ENCODE assay signal across 8 cellular contexts in genomic region chr3:81816473-81817260, GRCh38. TPM values are rescaled to one million over a fixed set of nuclear protein-coding genes. Genes with fewer than 3 reads are reported as not detected.
DNase-seq lines count a peak whose midpoint lies in the region; ATAC-seq and TF ChIP-seq lines count a peak whose summit lies in the region.

No MANE protein-coding gene starts in this region.

- intact Hi-C loops in mucosa of descending colon (cut with DNase I, micrococcal nuclease), result no loop called here

- H3K9me2 ChIP-seq in hepatocyte (replicated peaks; ENCODE audit: insufficient read depth), result no peaks in the 10 kb centered on the region

- ATAC-seq in GM21381 (IDR thresholded peaks at IDR 0.05; ENCODE audit: unreplicated experiment), result peak; percentile 99
- ATAC-seq in HG03521 (IDR thresholded peaks at IDR 0.05; ENCODE audit: unreplicated experiment), result peak; percentile 98
- ATAC-seq in esophagus mucosa, result no peak
- no peak for ATAC-seq in mucosa of descending colon

- H3K9me3 ChIP-seq in hepatocyte (ENCODE audit: low read depth) (no peaks in the 10 kb centered on the region), mucosa of descending colon (no peaks in the 10 kb centered on the region)

- H3K79me2 ChIP-seq in hepatocyte, result no peaks in the 10 kb centered on the region

- peak overlapping the region; percentile 7; the same call in 1 of the 2 replicates for H3K4me3 ChIP-seq in GM08714 (ENCODE audit: low read length)
- no peak overlapping the region for H3K4me3 ChIP-seq in hepatocyte
- H3K4me3 ChIP-seq in mucosa of descending colon, result no peak overlapping the region

- no peaks in the 10 kb centered on the region for H3K4me1 ChIP-seq in hepatocyte (ENCODE audit: insufficient read depth)
- H3K4me1 ChIP-seq in mucosa of descending colon (ENCODE audit: low read depth), result no peaks in the 10 kb centered on the region

- DNase-seq in hepatocyte (ENCODE audit: low spot score), result peak; percentile 14
- no peak for DNase-seq in OCI-M1 (lab: John Stamatoyannopoulos, UW)
- no peak for DNase-seq in NCI-H774 (lab: John Stamatoyannopoulos, UW)
- no peak for DNase-seq in mucosa of descending colon

- H4K20me1 ChIP-seq in hepatocyte (ENCODE audit: insufficient read depth, poor library complexity, severe bottlenecking), result no peaks in the 10 kb centered on the region

- TF ChIP-seq CTCF in hepatocyte (IDR thresholded peaks at IDR 0.05; ENCODE audit: poor library complexity) (no peak), mucosa of descending colon (IDR thresholded peaks at IDR 0.05) (no peak)

- H2AFZ ChIP-seq in hepatocyte, result no peak overlapping the region

- no peaks in the 10 kb centered on the region for H3K27me3 ChIP-seq in hepatocyte

- 36% methylated on average over 8 of the region's 8 CpGs for WGBS in hepatocyte (ENCODE audit: low lambda C conversion rate, missing lambda C conversion rate)

- no peaks in the 10 kb centered on the region for H3K36me3 ChIP-seq in hepatocyte (replicated peaks; ENCODE audit: insufficient read depth, low read depth)
- no peaks in the 10 kb centered on the region for H3K36me3 ChIP-seq in mucosa of descending colon (ENCODE audit: low read depth)

- no peak overlapping the region for H3K27ac ChIP-seq in hepatocyte

- peak overlapping the region; percentile 53 for H3K4me2 ChIP-seq in hepatocyte

RNA-seq across cellular contexts. Expression of gene GBE1, which starts 55.2 kb away (rescaled TPM):
- total RNA-seq in hepatocyte (23.9 and 25.8 TPM in 2 replicates), esophagus mucosa (25.9 TPM), mucosa of descending colon (10 to 100 TPM; 17.7 to 20.3 (median 18.8) TPM)
- 15.6 and 17.6 TPM in 2 replicates for polyA plus RNA-seq in hepatocyte

Comparison
In these comparisons a context has a peak if more than half of its experiments do, and no peak if none do; other contexts are left out.
1. ATAC-seq: peak in GM21381 (single experiment) and HG03521 (single experiment); none in esophagus mucosa (single experiment) and mucosa of descending colon (single experiment).